1 cellular context compared by ENCODE assay signal in genomic region chr17:8470447-8471047, GRCh38.
TF ChIP-seq lines count a peak whose summit lies in the region.

No MANE protein-coding gene starts in this region.

TF ChIP-seq in GM23338, 12 proteins besides CTCF, POLR2A, EP300 and RAD21 (continued from another document):
- no peak for TF ChIP-seq ZNF462 (CRISPR knock-in tag; IDR thresholded peaks at IDR 0.05)
- TF ChIP-seq EZH2phosphoT487 (IDR thresholded peaks at IDR 0.05; ENCODE audit: unreplicated experiment) = no peak
